In genomic region chr1:212192261-212192998, GRCh38 we compare ENCODE assay signal across 28 cellular contexts.
"Had no signal": no experiment of that assay in that cellular context is flagged by ENCODE, and none has a peak within 500 bp of the region (broad histone marks: within the 10 kb centered on the region; RNA-seq: fewer than 3 reads in every experiment).

No MANE protein-coding gene starts in this region.

- ATAC-seq: naive thymus-derived CD8-positive, alpha-beta T cell; natural killer cell treated with Interleukin-12 subunit alpha and Interleukin-12 subunit beta and Interleukin-15 and Interleukin-18, amount 100 ng/mL, for 72 hours; pancreas; sciatic nerve; stimulated activated memory B cell treated with anti-CD40 and anti-IgM and Interleukin-4, amounts not matched to agents 10 μg/mL and 1 μg/mL and 100 μg/mL, for 72 hours had no signal

- H3K4me2 ChIP-seq: smooth muscle cell had no signal

- FAIRE-seq: pancreas, urothelium cell line had no signal

- H3K27me3 ChIP-seq: neutrophil, pancreas, right atrium auricular region, spleen, stomach, thyroid gland, tibial nerve, upper lobe of left lung, vagina had no signal

- H3K36me3 ChIP-seq: neutrophil, pancreas, prostate gland, right atrium auricular region, spleen, stomach, thoracic aorta, thyroid gland, tibial nerve, upper lobe of left lung, vagina had no signal

- DNase-seq: naive thymus-derived CD8-positive, alpha-beta T cell; nephron progenitor cell; nucleus accumbens; pancreas; retina; spleen; stimulated activated CD4-positive, alpha-beta T cell treated with anti-CD3 and anti-CD28 coated beads, Interleukin-12 subunit alpha, Interleukin-12 subunit beta, amount 100 ng/mL, for 4 hours; stimulated activated CD4-positive, alpha-beta T cell treated with anti-CD3 and anti-CD28 coated beads, Interleukin-1b, Interleukin-23, amount 100 ng/mL, for 48 hours; stimulated activated CD4-positive, alpha-beta T cell treated with anti-CD3 and anti-CD28 coated beads, Interleukin-4, amount 100 ng/mL, for 1 hour; stimulated activated CD4-positive, alpha-beta T cell treated with anti-CD3 and anti-CD28 coated beads, Interleukin-4, amount 100 ng/mL, for 4 hours; stimulated activated CD8-positive, alpha-beta memory T cell treated with anti-CD3 and anti-CD28 coated beads, Interleukin-4, amount 100 ng/mL, for 48 hours; stimulated activated naive CD4-positive, alpha-beta T cell treated with Interleukin-2 at 50 U/mL for 16 hours; stomach; thyroid gland; trophoblast cell; upper lobe of left lung had no signal

- H3K27ac ChIP-seq: neutrophil, pancreas, prostate gland, right atrium auricular region, skin epidermis, spleen, stomach, thoracic aorta, thyroid gland, tibial nerve, upper lobe of left lung, vagina had no signal

- H3K4me1 ChIP-seq: pancreas, prostate gland, vagina had no signal

- H3K4me3 ChIP-seq: pancreas, prostate gland, right atrium auricular region, skin epidermis, smooth muscle cell, spleen, stomach, thoracic aorta, thyroid gland, tibial nerve, upper lobe of left lung, vagina had no signal

- H3K9me3 ChIP-seq: neutrophil, pancreas, prostate gland, right atrium auricular region, thoracic aorta, thyroid gland, upper lobe of left lung, vagina had no signal
